ENCODE assay signal across 21 cellular contexts in the genomic region with DNA sequence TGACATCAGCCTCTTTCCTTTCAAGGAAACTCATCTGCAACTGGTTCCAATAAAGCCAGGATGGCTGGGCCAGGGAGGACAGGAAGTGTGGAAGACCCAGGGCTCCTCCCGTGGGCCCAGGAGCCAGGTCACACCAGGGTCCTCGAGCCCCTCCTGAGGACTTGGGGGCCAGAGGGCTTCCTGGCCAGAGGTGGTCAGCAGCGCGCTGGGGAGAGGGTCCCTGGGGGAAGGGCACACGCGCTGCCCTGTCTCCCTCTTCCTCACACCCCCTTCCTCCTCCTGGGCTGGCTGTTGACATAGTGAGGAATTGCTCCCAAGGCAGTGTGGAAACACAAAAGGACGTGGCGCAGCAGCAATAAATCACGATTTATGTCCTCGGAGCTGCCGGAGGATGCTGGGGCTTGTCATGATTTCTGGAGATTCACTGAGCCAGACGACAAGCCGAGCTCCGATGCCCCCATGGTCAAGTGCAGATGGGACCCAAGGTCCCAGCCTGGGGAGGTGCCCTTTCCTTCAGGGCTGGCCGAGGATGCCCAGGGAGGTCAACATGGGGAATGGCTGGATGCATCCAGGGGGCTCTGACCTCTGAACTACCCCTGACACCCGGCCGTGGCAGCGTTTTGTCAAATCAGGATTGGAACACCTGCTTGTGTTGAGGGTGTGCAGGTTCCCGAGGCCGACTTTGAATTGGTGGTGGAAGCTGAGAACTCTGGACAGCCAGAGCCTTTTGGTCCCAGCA.
"Had no signal": no experiment of that assay in that cellular context is flagged by ENCODE, and none has a peak within 500 bp of the region (broad histone marks: within the 10 kb centered on the region; RNA-seq: fewer than 3 reads in every experiment).

No MANE protein-coding gene starts in this region.

- H3K36me3 ChIP-seq: cardiac muscle cell, colonic mucosa, esophagus muscularis mucosa, neutrophil had no signal

- H3K9me3 ChIP-seq: colonic mucosa, esophagus muscularis mucosa, neutrophil had no signal

- H3K4me3 ChIP-seq: cardiac muscle cell, colonic mucosa had no signal

- H3K4me1 ChIP-seq: colonic mucosa, parathyroid adenoma had no signal

- DNase-seq: activated CD4-positive, alpha-beta T cell treated with anti-CD3 and anti-CD28 coated beads, Interleukin-2, amount 10 ng/mL, durations not matched to agents 24 days and 14 days; activated CD4-positive, CD25-positive, alpha-beta regulatory T cell; activated CD8-positive, alpha-beta memory T cell treated with anti-CD3 and anti-CD28 coated beads, Interleukin-2, amount 50 U/mL, for 4 hours; activated CD8-positive, alpha-beta T cell treated with anti-CD3 and anti-CD28 coated beads, Interleukin-2, amount 10 ng/mL, durations not matched to agents 7 days and 5 days; activated effector memory CD4-positive, alpha-beta T cell treated with anti-CD3 and anti-CD28 coated beads, Interleukin-2, amount 50 U/mL, for 16 hours; activated T-cell treated with anti-CD3 and anti-CD28 coated beads, Interleukin-2, amount 50 U/mL, for 48 hours; colonic mucosa; foreskin fibroblast; glutamatergic neuron; immature natural killer cell; left colon; naive thymus-derived CD4-positive, alpha-beta T cell; small intestine; stimulated activated CD4-positive, alpha-beta T cell treated with anti-CD3 and anti-CD28 coated beads, Interleukin-4, amount 100 ng/mL, for 4 hours; stimulated activated CD8-positive, alpha-beta memory T cell treated with anti-CD3 and anti-CD28 coated beads, Interleukin-4, amount 100 ng/mL, for 48 hours; stimulated activated naive CD8-positive, alpha-beta T cell treated with anti-CD3 and anti-CD28 coated beads, Interleukin-15, Interleukin-2, amounts not matched to agents 100 U/mL and 50 U/mL, for 24 hours had no signal

- H3K27me3 ChIP-seq: cardiac muscle cell, colonic mucosa had no signal

- ATAC-seq: activated CD8-positive, alpha-beta T cell treated with anti-CD3 and anti-CD28 coated beads, Interleukin-2, amount 10 ng/mL, durations not matched to agents 7 days and 5 days; activated naive CD4-positive, alpha-beta T cell treated with anti-CD3 and anti-CD28 coated beads, Interleukin-2, amount 50 U/mL, for 72 hours; left colon; naive thymus-derived CD4-positive, alpha-beta T cell; stimulated activated naive CD8-positive, alpha-beta T cell treated with anti-CD3 and anti-CD28 coated beads, Interleukin-15, Interleukin-2, amounts not matched to agents 100 U/mL and 50 U/mL, for 24 hours had no signal

- H3K27ac ChIP-seq: colonic mucosa, esophagus muscularis mucosa, neutrophil, parathyroid adenoma had no signal
